ENCODE assay signal across 8 cellular contexts in the genomic region with DNA sequence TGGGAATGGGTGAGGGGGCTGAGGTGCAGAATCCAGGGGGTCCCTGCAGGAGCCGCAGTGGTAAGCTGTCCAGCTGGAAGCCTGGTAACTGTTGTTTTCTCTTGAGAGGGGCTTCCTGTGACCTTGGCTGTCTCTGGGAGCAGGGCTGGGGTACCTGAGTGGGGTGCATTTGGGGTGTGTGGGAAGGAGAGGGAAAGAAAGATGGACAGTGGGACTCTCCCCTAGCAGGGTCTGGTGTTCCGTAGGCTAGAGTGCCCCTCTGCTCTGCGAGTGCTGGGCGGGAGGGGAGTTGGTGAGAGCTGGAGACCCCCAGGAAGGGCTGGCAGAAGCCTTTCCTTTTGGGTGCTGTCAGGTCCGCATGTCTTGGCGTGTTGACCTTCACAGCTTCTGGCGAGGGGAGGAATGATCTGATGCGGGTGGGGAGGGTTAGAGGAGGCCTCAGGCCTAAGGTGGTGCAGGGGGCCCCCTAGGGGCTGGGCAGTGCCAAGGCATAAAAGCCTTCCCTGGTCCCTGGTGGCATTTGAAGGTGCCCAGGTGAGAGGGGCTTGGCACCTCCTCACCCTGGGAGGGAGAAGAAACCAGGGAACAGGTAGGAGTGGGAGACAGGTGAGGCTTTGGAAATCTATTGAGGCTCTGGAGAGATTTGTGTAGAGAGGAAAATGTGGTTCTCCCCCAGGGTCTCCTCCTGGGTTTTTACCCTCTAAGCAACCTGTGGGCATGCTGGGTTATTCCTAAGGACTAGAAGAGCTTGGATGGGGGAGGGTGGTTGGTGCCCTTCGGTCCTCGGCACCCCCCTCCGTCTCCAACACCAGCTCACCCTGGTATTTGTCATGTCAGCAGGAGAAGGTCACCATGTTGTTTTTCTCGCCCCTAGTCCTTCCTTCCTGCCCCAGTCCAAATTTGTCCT. TPM values are rescaled to one million over a fixed set of nuclear protein-coding genes. Genes with fewer than 3 reads are reported as not detected.
A peak's percentile ranks its signal among the peaks of the same experiment; 100 is the strongest.
DNase-seq lines count a peak whose midpoint lies in the region; ATAC-seq and TF ChIP-seq lines count a peak whose summit lies in the region.

No MANE protein-coding gene starts in this region.

- H4K20me1 ChIP-seq in PC-9 (ENCODE audit: insufficient read depth), result peaks cover 63% of the 10 kb centered on the region

- intact Hi-C loops in PC-9 (cut with micrococcal nuclease; ENCODE audit: unreplicated experiment) (loop anchor here (1.0 to 5.0 kb wide), 4 partner anchors 65 to 261 kb away; no protein-coding TSS in a partner anchor), Right ventricle myocardium superior (cut with DNase I) (loop anchor here (5.0 to 10.0 kb wide), 2 partner anchors 179 to 231 kb away; no protein-coding TSS in a partner anchor)

- peak; percentile 29 for ATAC-seq in HG02885 (IDR thresholded peaks at IDR 0.05; ENCODE audit: poor library complexity, unreplicated experiment)
- ATAC-seq in Right ventricle myocardium superior (ENCODE audit: poor library complexity), result peak; percentile 18
- ATAC-seq in GM19452 (IDR thresholded peaks at IDR 0.05; ENCODE audit: unreplicated experiment), result no peak

- DNase-seq in DMS79 (lab: John Stamatoyannopoulos, UW), result peak; percentile 37
- peak; percentile 67 to 72 for DNase-seq in PC-9
- DNase-seq in activated naive CD4-positive, alpha-beta T cell treated with Interleukin-2 at 50 U/mL for 16 hours, result peak; percentile 61
- DNase-seq in Right ventricle myocardium superior, result peak; percentile 74
- no peak for DNase-seq in Ammon's horn (ENCODE audit: low spot score)

- peaks cover 83% of the 10 kb centered on the region for H3K79me2 ChIP-seq in PC-9 (ENCODE audit: low read depth)

- no peaks in the 10 kb centered on the region for H3K9me3 ChIP-seq in PC-9 (ENCODE audit: insufficient read depth, low read depth)

- peak overlapping the region; percentile 28 for H3K9ac ChIP-seq in rectal smooth muscle tissue (ENCODE audit: low read length)

- no peaks in the 10 kb centered on the region for H3K9me2 ChIP-seq in PC-9 (ENCODE audit: insufficient read depth)

- H3K4me2 ChIP-seq in PC-9, result peak overlapping the region; percentile 99

- H3F3A ChIP-seq in PC-9 (ENCODE audit: insufficient read depth, low read depth), result peaks cover 42% of the 10 kb centered on the region; the same call in 1 of the 2 replicates

- H2AFZ ChIP-seq in PC-9, result no peak overlapping the region

- no TSS peak for BruUV-seq in PC-9 (replicated peaks; lab: Mats Ljungman, UMichigan)

- H3K36me3 ChIP-seq in PC-9 (ENCODE audit: low read depth) (peaks cover 60% of the 10 kb centered on the region), rectal smooth muscle tissue (ENCODE audit: control insufficient read depth, insufficient read depth, low read length) (peaks cover 9% of the 10 kb centered on the region)

- CTCF ChIA-PET in PC-9 (lab: Charles Lee), result interaction anchor here (0.5 to 2.0 kb wide), 8 partner anchors 31 to 294 kb away, joined by 3 to 8 read pairs (median 4); a partner anchor contains a TSS

- TF ChIP-seq CTCF in PC-9 (conservative IDR thresholded peaks at IDR 0.05), result peak; percentile 87

- H3K27me3 ChIP-seq in PC-9 (ENCODE audit: insufficient read depth, low read depth) (no peaks in the 10 kb centered on the region), rectal smooth muscle tissue (ENCODE audit: control insufficient read depth, insufficient read depth, low read length) (no peaks in the 10 kb centered on the region)

- peaks cover 35% of the 10 kb centered on the region for H3K4me1 ChIP-seq in PC-9 (replicated peaks; ENCODE audit: insufficient read depth)
- H3K4me1 ChIP-seq in rectal smooth muscle tissue (ENCODE audit: control insufficient read depth, insufficient read depth, low read length), result peaks cover 20% of the 10 kb centered on the region

- POLR2A ChIA-PET in PC-9 (lab: Charles Lee; ENCODE audit: unreplicated experiment), result interaction anchor here (0.5 kb wide), 1 partner anchor 15 kb away, joined by 25 read pairs; no protein-coding TSS in a partner anchor

- peak overlapping the region; percentile 90 for H3K4me3 ChIP-seq in PC-9
- peak overlapping the region; percentile 91 for H3K4me3 ChIP-seq in rectal smooth muscle tissue (ENCODE audit: low read length)

- H3K27ac ChIP-seq in PC-9 (peak overlapping the region; percentile 94), rectal smooth muscle tissue (ENCODE audit: low read depth, low read length) (peak overlapping the region; percentile 97)

RNA-seq across cellular contexts. Expression of a gene that starts 3.3 kb away (rescaled TPM):
- total RNA-seq in PC-9 (2021) (112 and 117 TPM in 2 replicates), Right ventricle myocardium superior (230 TPM)
